In genomic region chr2:228731517-228731916, GRCh38 we compare ENCODE assay signal across 14 cellular contexts.
A peak's percentile ranks its signal among the peaks of the same experiment; 100 is the strongest.
DNase-seq lines count a peak whose midpoint lies in the region; ATAC-seq, FAIRE-seq and TF ChIP-seq lines count a peak whose summit lies in the region.
"Had no signal": no experiment of that assay in that cellular context is flagged by ENCODE, and none has a peak within 500 bp of the region (broad histone marks: within the 10 kb centered on the region; RNA-seq: fewer than 3 reads in every experiment).

No MANE protein-coding gene starts in this region.

- H3K9me3 Mint-ChIP-seq in stimulated activated naive B cell treated with anti-CD40 and anti-IgM and Interleukin-4, amounts not matched to agents 10 μg/mL and 1 μg/mL and 100 μg/mL, for 72 hours = peaks cover 3 to 8% of the 10 kb centered on the region in 2 donors
- H3K9me3 Mint-ChIP-seq in nephron progenitor cell = peaks cover 4% of the 10 kb centered on the region

- no peak overlapping the region for H3K27ac Mint-ChIP-seq in stimulated activated naive B cell treated with anti-CD40 and anti-IgM and Interleukin-4, amounts not matched to agents 10 μg/mL and 1 μg/mL and 100 μg/mL, for 72 hours
- no peak overlapping the region for H3K27ac Mint-ChIP-seq in nephron progenitor cell

- no peak for TF ChIP-seq CTCF in kidney (IDR thresholded peaks at IDR 0.05; ENCODE audit: borderline replicate concordance, extremely low read depth, insufficient read depth)
- TF ChIP-seq CTCF in nephron progenitor cell (IDR thresholded peaks at IDR 0.05) = no peak

- no peak overlapping the region for H3K4me3 ChIP-seq in kidney (ENCODE audit: low read length in 2 of 2)
- H3K4me3 ChIP-seq: cardiac muscle cell, HAP-1 had no signal

- DNase-seq in EH (ENCODE audit: low read depth) (peak; percentile 91), RCC 7860 (ENCODE audit: low spot score) (peak; percentile 80), fibroblast of gingiva (ENCODE audit: low read depth) (peak; percentile 67), non-pigmented ciliary epithelial cell (ENCODE audit: low read depth) (peak; percentile 76), kidney (no peak), NCI-H2107 (lab: John Stamatoyannopoulos, UW) (no peak), nephron progenitor cell (no peak)
- DNase-seq in stimulated activated naive B cell treated with anti-CD40 and anti-IgM and Interleukin-4, amounts not matched to agents 10 μg/mL and 1 μg/mL and 100 μg/mL, for 72 hours = no peak
- DNase-seq: MM.1S, RPMI8226 had no signal

- H3K36me3 Mint-ChIP-seq in stimulated activated naive B cell treated with anti-CD40 and anti-IgM and Interleukin-4, amounts not matched to agents 10 μg/mL and 1 μg/mL and 100 μg/mL, for 72 hours = no peaks in the 10 kb centered on the region
- H3K36me3 Mint-ChIP-seq in nephron progenitor cell (ENCODE audit: low read depth) = no peaks in the 10 kb centered on the region

- no peak for ATAC-seq in stimulated activated naive B cell treated with anti-CD40 and anti-IgM and Interleukin-4, amounts not matched to agents 10 μg/mL and 1 μg/mL and 100 μg/mL, for 72 hours (replicated peaks)
- ATAC-seq: left lobe of liver had no signal

- FAIRE-seq in RCC 7860 (lab: Jason Lieb, UNC) (peak; percentile 80), kidney (lab: Jason Lieb, UNC) (no peak)

- H3K36me3 ChIP-seq in kidney (ENCODE audit: control insufficient read depth in 1 of 2, insufficient read depth in 2 of 2, low read length in 2 of 2) = no peaks in the 10 kb centered on the region
- H3K36me3 ChIP-seq: cardiac muscle cell, HAP-1, neutrophil had no signal

- H3K4me1 Mint-ChIP-seq in stimulated activated naive B cell treated with anti-CD40 and anti-IgM and Interleukin-4, amounts not matched to agents 10 μg/mL and 1 μg/mL and 100 μg/mL, for 72 hours = no peaks in the 10 kb centered on the region
- H3K4me1 Mint-ChIP-seq in nephron progenitor cell = no peaks in the 10 kb centered on the region

- H3K4me3 Mint-ChIP-seq in stimulated activated naive B cell treated with anti-CD40 and anti-IgM and Interleukin-4, amounts not matched to agents 10 μg/mL and 1 μg/mL and 100 μg/mL, for 72 hours = no peak overlapping the region
- H3K4me3 Mint-ChIP-seq in nephron progenitor cell = no peak overlapping the region

- no peak overlapping the region for H3K27ac ChIP-seq in kidney (ENCODE audit: low read depth in 2 of 2, low read length in 2 of 2)
- H3K27ac ChIP-seq: cardiac muscle cell, neutrophil had no signal

- no peaks in the 10 kb centered on the region for H3K4me1 ChIP-seq in kidney (ENCODE audit: control insufficient read depth in 1 of 2, insufficient read depth in 1 of 2, low read depth in 1 of 2, low read length in 2 of 2)
- H3K4me1 ChIP-seq: HAP-1 had no signal

- no peaks in the 10 kb centered on the region for H3K27me3 Mint-ChIP-seq in stimulated activated naive B cell treated with anti-CD40 and anti-IgM and Interleukin-4, amounts not matched to agents 10 μg/mL and 1 μg/mL and 100 μg/mL, for 72 hours
- peaks cover 5% of the 10 kb centered on the region for H3K27me3 Mint-ChIP-seq in nephron progenitor cell (ENCODE audit: low read depth, poor library complexity)

- no peak overlapping the region for H3K9ac ChIP-seq in kidney (ENCODE audit: low read length in 2 of 2)

- H3K9me3 ChIP-seq in kidney (ENCODE audit: control insufficient read depth in 1 of 2, low read length in 2 of 2) = no peaks in the 10 kb centered on the region
- H3K9me3 ChIP-seq: HAP-1, neutrophil had no signal

- intact Hi-C loops in kidney (cut with DNase I) = no loop called here

Comparison
In these comparisons a context has a peak if more than half of its experiments do, and no peak if none do; other contexts are left out.
1. DNase-seq: peak in EH (single experiment), RCC 7860 (single experiment), fibroblast of gingiva (single experiment) and non-pigmented ciliary epithelial cell (single experiment); none in kidney (single experiment), NCI-H2107 (single experiment), stimulated activated naive B cell treated with anti-CD40 and anti-IgM and Interleukin-4, amounts not matched to agents 10 μg/mL and 1 μg/mL and 100 μg/mL, for 72 hours (single experiment) and nephron progenitor cell (single experiment).